In the genomic region with DNA sequence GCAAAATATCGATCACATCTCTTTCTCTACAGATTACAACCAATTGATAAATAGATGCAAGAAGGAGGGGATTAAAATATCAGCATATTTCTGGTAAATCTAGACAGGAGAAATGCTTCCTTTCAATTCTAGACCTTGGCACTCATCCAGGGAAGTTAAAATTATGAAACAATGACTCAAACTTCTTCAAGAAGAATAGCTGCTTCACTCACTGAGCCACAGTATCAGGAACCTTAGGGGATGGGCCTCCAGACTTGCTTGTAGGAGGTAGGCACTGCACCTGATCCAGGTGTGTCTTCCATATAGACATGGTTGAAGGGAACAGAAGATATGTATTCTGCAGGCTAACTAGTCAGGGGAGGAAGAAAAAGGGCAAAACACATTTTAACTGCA, we compare ENCODE assay signal across 1 cellular context.
TF ChIP-seq lines count a peak whose summit lies in the region.

No MANE protein-coding gene starts in this region.

TF ChIP-seq in GM23338, 12 proteins besides CTCF, POLR2A, EP300 and RAD21 (continued from another document):
- TF ChIP-seq, protein P1, sequence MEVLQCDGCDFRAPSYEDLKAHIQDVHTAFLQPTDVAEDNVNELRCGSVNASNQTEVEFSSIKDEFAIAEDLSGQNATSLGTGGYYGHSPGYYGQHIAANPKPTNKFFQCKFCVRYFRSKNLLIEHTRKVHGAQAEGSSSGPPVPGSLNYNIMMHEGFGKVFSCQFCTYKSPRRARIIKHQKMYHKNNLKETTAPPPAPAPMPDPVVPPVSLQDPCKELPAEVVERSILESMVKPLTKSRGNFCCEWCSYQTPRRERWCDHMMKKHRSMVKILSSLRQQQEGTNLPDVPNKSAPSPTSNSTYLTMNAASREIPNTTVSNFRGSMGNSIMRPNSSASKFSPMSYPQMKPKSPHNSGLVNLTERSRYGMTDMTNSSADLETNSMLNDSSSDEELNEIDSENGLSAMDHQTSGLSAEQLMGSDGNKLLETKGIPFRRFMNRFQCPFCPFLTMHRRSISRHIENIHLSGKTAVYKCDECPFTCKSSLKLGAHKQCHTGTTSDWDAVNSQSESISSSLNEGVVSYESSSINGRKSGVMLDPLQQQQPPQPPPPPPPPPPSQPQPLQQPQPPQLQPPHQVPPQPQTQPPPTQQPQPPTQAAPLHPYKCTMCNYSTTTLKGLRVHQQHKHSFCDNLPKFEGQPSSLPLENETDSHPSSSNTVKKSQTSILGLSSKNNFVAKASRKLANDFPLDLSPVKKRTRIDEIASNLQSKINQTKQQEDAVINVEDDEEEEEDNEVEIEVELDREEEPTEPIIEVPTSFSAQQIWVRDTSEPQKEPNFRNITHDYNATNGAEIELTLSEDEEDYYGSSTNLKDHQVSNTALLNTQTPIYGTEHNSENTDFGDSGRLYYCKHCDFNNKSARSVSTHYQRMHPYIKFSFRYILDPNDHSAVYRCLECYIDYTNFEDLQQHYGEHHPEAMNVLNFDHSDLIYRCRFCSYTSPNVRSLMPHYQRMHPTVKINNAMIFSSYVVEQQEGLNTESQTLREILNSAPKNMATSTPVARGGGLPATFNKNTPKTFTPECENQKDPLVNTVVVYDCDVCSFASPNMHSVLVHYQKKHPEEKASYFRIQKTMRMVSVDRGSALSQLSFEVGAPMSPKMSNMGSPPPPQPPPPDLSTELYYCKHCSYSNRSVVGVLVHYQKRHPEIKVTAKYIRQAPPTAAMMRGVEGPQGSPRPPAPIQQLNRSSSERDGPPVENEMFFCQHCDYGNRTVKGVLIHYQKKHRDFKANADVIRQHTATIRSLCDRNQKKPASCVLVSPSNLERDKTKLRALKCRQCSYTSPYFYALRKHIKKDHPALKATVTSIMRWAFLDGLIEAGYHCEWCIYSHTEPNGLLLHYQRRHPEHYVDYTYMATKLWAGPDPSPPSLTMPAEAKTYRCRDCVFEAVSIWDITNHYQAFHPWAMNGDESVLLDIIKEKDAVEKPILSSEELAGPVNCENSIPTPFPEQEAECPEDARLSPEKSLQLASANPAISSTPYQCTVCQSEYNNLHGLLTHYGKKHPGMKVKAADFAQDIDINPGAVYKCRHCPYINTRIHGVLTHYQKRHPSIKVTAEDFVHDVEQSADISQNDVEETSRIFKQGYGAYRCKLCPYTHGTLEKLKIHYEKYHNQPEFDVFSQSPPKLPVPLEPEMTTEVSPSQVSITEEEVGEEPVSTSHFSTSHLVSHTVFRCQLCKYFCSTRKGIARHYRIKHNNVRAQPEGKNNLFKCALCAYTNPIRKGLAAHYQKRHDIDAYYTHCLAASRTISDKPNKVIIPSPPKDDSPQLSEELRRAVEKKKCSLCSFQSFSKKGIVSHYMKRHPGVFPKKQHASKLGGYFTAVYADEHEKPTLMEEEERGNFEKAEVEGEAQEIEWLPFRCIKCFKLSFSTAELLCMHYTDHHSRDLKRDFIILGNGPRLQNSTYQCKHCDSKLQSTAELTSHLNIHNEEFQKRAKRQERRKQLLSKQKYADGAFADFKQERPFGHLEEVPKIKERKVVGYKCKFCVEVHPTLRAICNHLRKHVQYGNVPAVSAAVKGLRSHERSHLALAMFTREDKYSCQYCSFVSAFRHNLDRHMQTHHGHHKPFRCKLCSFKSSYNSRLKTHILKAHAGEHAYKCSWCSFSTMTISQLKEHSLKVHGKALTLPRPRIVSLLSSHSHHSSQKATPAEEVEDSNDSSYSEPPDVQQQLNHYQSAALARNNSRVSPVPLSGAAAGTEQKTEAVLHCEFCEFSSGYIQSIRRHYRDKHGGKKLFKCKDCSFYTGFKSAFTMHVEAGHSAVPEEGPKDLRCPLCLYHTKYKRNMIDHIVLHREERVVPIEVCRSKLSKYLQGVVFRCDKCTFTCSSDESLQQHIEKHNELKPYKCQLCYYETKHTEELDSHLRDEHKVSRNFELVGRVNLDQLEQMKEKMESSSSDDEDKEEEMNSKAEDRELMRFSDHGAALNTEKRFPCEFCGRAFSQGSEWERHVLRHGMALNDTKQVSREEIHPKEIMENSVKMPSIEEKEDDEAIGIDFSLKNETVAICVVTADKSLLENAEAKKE (CRISPR knock-in tag; IDR thresholded peaks at IDR 0.05) = no peak
- TF ChIP-seq, protein P2, sequence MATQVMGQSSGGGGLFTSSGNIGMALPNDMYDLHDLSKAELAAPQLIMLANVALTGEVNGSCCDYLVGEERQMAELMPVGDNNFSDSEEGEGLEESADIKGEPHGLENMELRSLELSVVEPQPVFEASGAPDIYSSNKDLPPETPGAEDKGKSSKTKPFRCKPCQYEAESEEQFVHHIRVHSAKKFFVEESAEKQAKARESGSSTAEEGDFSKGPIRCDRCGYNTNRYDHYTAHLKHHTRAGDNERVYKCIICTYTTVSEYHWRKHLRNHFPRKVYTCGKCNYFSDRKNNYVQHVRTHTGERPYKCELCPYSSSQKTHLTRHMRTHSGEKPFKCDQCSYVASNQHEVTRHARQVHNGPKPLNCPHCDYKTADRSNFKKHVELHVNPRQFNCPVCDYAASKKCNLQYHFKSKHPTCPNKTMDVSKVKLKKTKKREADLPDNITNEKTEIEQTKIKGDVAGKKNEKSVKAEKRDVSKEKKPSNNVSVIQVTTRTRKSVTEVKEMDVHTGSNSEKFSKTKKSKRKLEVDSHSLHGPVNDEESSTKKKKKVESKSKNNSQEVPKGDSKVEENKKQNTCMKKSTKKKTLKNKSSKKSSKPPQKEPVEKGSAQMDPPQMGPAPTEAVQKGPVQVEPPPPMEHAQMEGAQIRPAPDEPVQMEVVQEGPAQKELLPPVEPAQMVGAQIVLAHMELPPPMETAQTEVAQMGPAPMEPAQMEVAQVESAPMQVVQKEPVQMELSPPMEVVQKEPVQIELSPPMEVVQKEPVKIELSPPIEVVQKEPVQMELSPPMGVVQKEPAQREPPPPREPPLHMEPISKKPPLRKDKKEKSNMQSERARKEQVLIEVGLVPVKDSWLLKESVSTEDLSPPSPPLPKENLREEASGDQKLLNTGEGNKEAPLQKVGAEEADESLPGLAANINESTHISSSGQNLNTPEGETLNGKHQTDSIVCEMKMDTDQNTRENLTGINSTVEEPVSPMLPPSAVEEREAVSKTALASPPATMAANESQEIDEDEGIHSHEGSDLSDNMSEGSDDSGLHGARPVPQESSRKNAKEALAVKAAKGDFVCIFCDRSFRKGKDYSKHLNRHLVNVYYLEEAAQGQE (IDR thresholded peaks at IDR 0.05; ENCODE audit: unreplicated experiment) = no peak
- TF ChIP-seq CREB1 (CRISPR knock-in tag; IDR thresholded peaks at IDR 0.05; ENCODE audit: low read depth) = no peak
